ENCODE assay signal across 8 cellular contexts in the genomic region with DNA sequence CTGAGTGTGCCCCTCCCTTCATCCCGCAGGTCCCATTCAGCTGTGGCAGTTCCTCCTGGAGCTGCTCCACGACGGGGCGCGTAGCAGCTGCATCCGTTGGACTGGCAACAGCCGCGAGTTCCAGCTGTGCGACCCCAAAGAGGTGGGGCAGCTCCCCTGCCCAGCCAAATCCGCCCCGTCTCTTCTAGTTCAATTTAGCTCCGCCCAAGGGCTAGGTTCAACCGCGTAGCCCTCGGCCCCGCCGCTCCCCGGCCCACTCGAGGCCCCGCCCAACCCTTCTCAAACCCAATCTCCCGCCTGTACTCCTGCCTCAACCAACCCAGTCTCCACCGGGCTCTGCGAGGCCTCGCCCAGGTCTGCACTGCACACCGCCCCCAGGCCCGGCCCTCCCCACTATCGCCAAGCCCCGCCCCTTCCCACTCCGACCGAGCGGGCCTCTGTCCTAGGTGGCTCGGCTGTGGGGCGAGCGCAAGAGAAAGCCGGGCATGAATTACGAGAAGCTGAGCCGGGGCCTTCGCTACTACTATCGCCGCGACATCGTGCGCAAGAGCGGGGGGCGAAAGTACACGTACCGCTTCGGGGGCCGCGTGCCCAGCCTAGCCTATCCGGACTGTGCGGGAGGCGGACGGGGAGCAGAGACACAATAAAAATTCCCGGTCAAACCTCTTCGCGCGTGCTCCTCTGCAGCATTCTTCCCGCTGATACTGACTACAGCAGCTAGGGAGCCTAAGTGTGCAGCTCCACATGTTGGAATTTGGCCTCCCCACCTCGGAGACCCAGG. TPM values are rescaled to one million over a fixed set of nuclear protein-coding genes. Genes with fewer than 3 reads are reported as not detected.
DNase-seq lines count a peak whose midpoint lies in the region; ATAC-seq and TF ChIP-seq lines count a peak whose summit lies in the region.

No MANE protein-coding gene starts in this region.

- H3K9ac ChIP-seq in colonic mucosa (ENCODE audit: low read depth in 2 of 2, low read length in 2 of 2), result peak overlapping the region; percentile 90 to 92

- no peaks in the 10 kb centered on the region for H3K9me3 ChIP-seq in colonic mucosa

- no peaks in the 10 kb centered on the region for H3K36me3 ChIP-seq in colonic mucosa

- no peaks in the 10 kb centered on the region for H3K27me3 ChIP-seq in colonic mucosa

- peak; percentile 64 for ATAC-seq in GM19043 (IDR thresholded peaks at IDR 0.05; ENCODE audit: low read depth, unreplicated experiment)
- peak; percentile 69 for ATAC-seq in HG03354 (IDR thresholded peaks at IDR 0.05; ENCODE audit: poor library complexity, severe bottlenecking, unreplicated experiment)

- intact Hi-C loops in colonic mucosa (cut with DNase I), result no loop called here

- H3K4me1 ChIP-seq in colonic mucosa, result peaks cover 5% of the 10 kb centered on the region

- H3K4me3 ChIP-seq in AG10803 (ENCODE audit: low read length) (peak overlapping the region; percentile 67), colonic mucosa (peak overlapping the region; percentile 55)

- DNase-seq in AG10803 (ENCODE audit: low read depth) (peak; percentile 88), NCI-H524 (lab: John Stamatoyannopoulos, UW) (peak; percentile 77 to 84), colonic mucosa (peak; percentile 98), left kidney (ENCODE audit: low read depth, low spot score) (peak; percentile 95)
- peak; percentile 91 to 94 for DNase-seq in activated CD4-positive, alpha-beta T cell treated with anti-CD3 and anti-CD28 coated beads for 4 hours
- DNase-seq in stimulated activated CD4-positive, alpha-beta T cell treated with anti-CD3 and anti-CD28 coated beads, Interleukin-1b, Interleukin-23, amount 100 ng/mL, for 4 hours (ENCODE audit: low read depth in 2 of 2), result peak; percentile 88 to 92

- TF ChIP-seq CTCF in AG10803 (conservative IDR thresholded peaks at IDR 0.05; ENCODE audit: low read length) (0 out of 2 replicates have a peak, but pooled peaks have one; percentile 1), colonic mucosa (IDR thresholded peaks at IDR 0.05) (no peak)

- peak overlapping the region; percentile 96 for H3K27ac ChIP-seq in colonic mucosa

RNA-seq across cellular contexts. Expression of a gene that starts 2.9 kb away (rescaled TPM):
- 1 to 10 TPM; 1.4 to 1.9 TPM for total RNA-seq in colonic mucosa

RNA-seq across cellular contexts. Expression of a gene that starts 3.7 kb away (rescaled TPM):
- 100 to 1,000 TPM; 761 to 820 TPM for total RNA-seq in colonic mucosa

RNA-seq across cellular contexts. Expression of a gene that starts 15.6 kb away (rescaled TPM):
- 100 to 1,000 TPM in 1 of 2 donors, 10 to 100 TPM in 1; 73.5 to 117 TPM for total RNA-seq in colonic mucosa

RNA-seq across cellular contexts. Expression of a gene that starts 21.9 kb away (rescaled TPM):
- total RNA-seq in colonic mucosa, result not detected

RNA-seq across cellular contexts. Expression of a gene that starts 31.9 kb away (rescaled TPM):
- 10 to 100 TPM in 1 of 2 donors, 1 to 10 TPM in 1; 5.0 to 17.0 TPM for total RNA-seq in colonic mucosa

Comparison
In these comparisons a context has a peak if more than half of its experiments do, and no peak if none do; other contexts are left out.
1. Peak in every context shown above with its lines: DNase-seq, ATAC-seq, H3K4me3 ChIP-seq and H3K27ac ChIP-seq.